In genomic region chr9:123358181-123358894, GRCh38 we compare ENCODE assay signal across 20 cellular contexts. TPM values are rescaled to one million over a fixed set of nuclear protein-coding genes. Genes with fewer than 3 reads are reported as not detected.
DNase-seq lines count a peak whose midpoint lies in the region; ATAC-seq and TF ChIP-seq lines count a peak whose summit lies in the region.
"Had no signal": no experiment of that assay in that cellular context is flagged by ENCODE, and none has a peak within 500 bp of the region (broad histone marks: within the 10 kb centered on the region; RNA-seq: fewer than 3 reads in every experiment).

No MANE protein-coding gene starts in this region.

- H3K27ac ChIP-seq in cingulate gyrus (ENCODE audit: low read depth, low read length) (peak overlapping the region; percentile 93), foreskin keratinocyte (no peak overlapping the region)
- H3K27ac ChIP-seq: esophagus muscularis mucosa, hepatocyte, vagina had no signal

- H3K27me3 Mint-ChIP-seq in activated CD4-positive, alpha-beta T cell treated with anti-CD3 and anti-CD28 coated beads, Interleukin-2, amount 10 ng/mL, durations not matched to agents 7 days and 5 days = no peaks in the 10 kb centered on the region
- H3K27me3 Mint-ChIP-seq in mesothelial cell of epicardium (ENCODE audit: low read depth) (peaks cover 2% of the 10 kb centered on the region), type B pancreatic cell (peaks cover 4% of the 10 kb centered on the region)
- H3K27me3 Mint-ChIP-seq: activated CD4-positive, alpha-beta T cell treated with anti-CD3 and anti-CD28 coated beads, Interleukin-2, amount 10 ng/mL, durations not matched to agents 24 days and 14 days had no signal

- CTCF ChIA-PET in activated CD4-positive, alpha-beta T cell treated with anti-CD3 and anti-CD28 coated beads, Interleukin-2, amount 10 ng/mL, durations not matched to agents 7 days and 5 days (lab: Charles Lee) = interaction anchor here (0.6 kb wide), 1 partner anchor 1033 kb away, joined by 3 read pairs; no protein-coding TSS in a partner anchor

- peaks cover 26% of the 10 kb centered on the region for H3K4me1 Mint-ChIP-seq in activated CD4-positive, alpha-beta T cell treated with anti-CD3 and anti-CD28 coated beads, Interleukin-2, amount 10 ng/mL, durations not matched to agents 7 days and 5 days
- H3K4me1 Mint-ChIP-seq in mesothelial cell of epicardium (peaks cover 72% of the 10 kb centered on the region), type B pancreatic cell (ENCODE audit: unreplicated experiment) (peaks cover 52% of the 10 kb centered on the region)

- H3K27ac Mint-ChIP-seq in activated CD4-positive, alpha-beta T cell treated with anti-CD3 and anti-CD28 coated beads, Interleukin-2, amount 10 ng/mL, durations not matched to agents 7 days and 5 days = peak overlapping the region; percentile 39
- H3K27ac Mint-ChIP-seq in mesothelial cell of epicardium = peak overlapping the region; percentile 76
- peak overlapping the region; percentile 51 for H3K27ac Mint-ChIP-seq in type B pancreatic cell
- H3K27ac Mint-ChIP-seq: activated CD4-positive, alpha-beta T cell treated with anti-CD3 and anti-CD28 coated beads, Interleukin-2, amount 10 ng/mL, durations not matched to agents 24 days and 14 days; activated T-cell treated with anti-CD3 and anti-CD28 coated beads, Interleukin-2, amount 50 U/mL, for 24 hours; stimulated activated memory B cell treated with anti-CD40 and anti-IgM and Interleukin-4, amounts not matched to agents 10 μg/mL and 1 μg/mL and 100 μg/mL, for 72 hours had no signal

- DNase-seq in activated CD4-positive, alpha-beta T cell treated with anti-CD3 and anti-CD28 coated beads, Interleukin-2, amount 10 ng/mL, durations not matched to agents 7 days and 5 days = no peak
- no peak for DNase-seq in activated CD4-positive, alpha-beta T cell treated with anti-CD3 and anti-CD28 coated beads for 4 hours
- no peak for DNase-seq in mesothelial cell of epicardium (ENCODE audit: low spot score in 2 of 2, unreplicated experiment in 2 of 2)
- DNase-seq in type B pancreatic cell (ENCODE audit: extremely low spot score, unreplicated experiment) = no peak
- DNase-seq in CD1c-positive myeloid dendritic cell (ENCODE audit: extremely low spot score) = no peak
- DNase-seq in GF-D8 (lab: John Stamatoyannopoulos, UW) = no peak
- no peak for DNase-seq in foreskin keratinocyte
- DNase-seq: activated CD4-positive, alpha-beta T cell treated with anti-CD3 and anti-CD28 coated beads, Interleukin-2, amount 10 ng/mL, durations not matched to agents 24 days and 14 days; activated T-cell treated with anti-CD3 and anti-CD28 coated beads, Interleukin-2, amount 50 U/mL, for 24 hours; NCI-H1694 treated with DMSO at 0.1 percent for 48 hours; NCI-H526 had no signal

- TF ChIP-seq CTCF in mesothelial cell of epicardium (IDR thresholded peaks at IDR 0.05; ENCODE audit: unreplicated experiment) (no peak), type B pancreatic cell (conservative IDR thresholded peaks at IDR 0.05) (no peak), foreskin keratinocyte (conservative IDR thresholded peaks at IDR 0.05) (no peak)

- no peaks in the 10 kb centered on the region for H3K36me3 Mint-ChIP-seq in activated CD4-positive, alpha-beta T cell treated with anti-CD3 and anti-CD28 coated beads, Interleukin-2, amount 10 ng/mL, durations not matched to agents 7 days and 5 days (ENCODE audit: low read depth)
- H3K36me3 Mint-ChIP-seq in mesothelial cell of epicardium (no peaks in the 10 kb centered on the region), type B pancreatic cell (no peaks in the 10 kb centered on the region)

- no peaks in the 10 kb centered on the region for H3K9me3 Mint-ChIP-seq in activated CD4-positive, alpha-beta T cell treated with anti-CD3 and anti-CD28 coated beads, Interleukin-2, amount 10 ng/mL, durations not matched to agents 7 days and 5 days
- no peaks in the 10 kb centered on the region for H3K9me3 Mint-ChIP-seq in mesothelial cell of epicardium
- H3K9me3 Mint-ChIP-seq in type B pancreatic cell = no peaks in the 10 kb centered on the region
- H3K9me3 Mint-ChIP-seq: activated CD4-positive, alpha-beta T cell treated with anti-CD3 and anti-CD28 coated beads, Interleukin-2, amount 10 ng/mL, durations not matched to agents 24 days and 14 days; activated T-cell treated with anti-CD3 and anti-CD28 coated beads, Interleukin-2, amount 50 U/mL, for 24 hours; stimulated activated memory B cell treated with anti-CD40 and anti-IgM and Interleukin-4, amounts not matched to agents 10 μg/mL and 1 μg/mL and 100 μg/mL, for 72 hours had no signal

- POLR2A ChIA-PET in activated CD4-positive, alpha-beta T cell treated with anti-CD3 and anti-CD28 coated beads, Interleukin-2, amount 10 ng/mL, durations not matched to agents 7 days and 5 days (lab: Charles Lee) = interaction anchor here (0.7 kb wide), 1 partner anchor 56 kb away, joined by 7 read pairs; no protein-coding TSS in a partner anchor

- H3K4me1 ChIP-seq in foreskin keratinocyte = no peaks in the 10 kb centered on the region
- H3K4me1 ChIP-seq: vagina had no signal

- peaks cover 29% of the 10 kb centered on the region for H3K27me3 ChIP-seq in foreskin keratinocyte
- H3K27me3 ChIP-seq: hepatocyte, vagina had no signal

- no peak for ATAC-seq in foreskin keratinocyte
- ATAC-seq: stimulated activated memory B cell treated with anti-CD40 and anti-IgM and Interleukin-4, amounts not matched to agents 10 μg/mL and 1 μg/mL and 100 μg/mL, for 72 hours had no signal

- H3K4me3 Mint-ChIP-seq in activated CD4-positive, alpha-beta T cell treated with anti-CD3 and anti-CD28 coated beads, Interleukin-2, amount 10 ng/mL, durations not matched to agents 7 days and 5 days = no peak overlapping the region
- H3K4me3 Mint-ChIP-seq in mesothelial cell of epicardium (peak overlapping the region; percentile 34), type B pancreatic cell (peak overlapping the region; percentile 65)
- H3K4me3 Mint-ChIP-seq: activated CD4-positive, alpha-beta T cell treated with anti-CD3 and anti-CD28 coated beads, Interleukin-2, amount 10 ng/mL, durations not matched to agents 24 days and 14 days; activated T-cell treated with anti-CD3 and anti-CD28 coated beads, Interleukin-2, amount 50 U/mL, for 24 hours; stimulated activated memory B cell treated with anti-CD40 and anti-IgM and Interleukin-4, amounts not matched to agents 10 μg/mL and 1 μg/mL and 100 μg/mL, for 72 hours had no signal

RNA-seq across cellular contexts. Expression of gene CRB2, which starts 2.3 kb away (rescaled TPM):
- not detected for total RNA-seq in activated CD4-positive, alpha-beta T cell treated with anti-CD3 and anti-CD28 coated beads, Interleukin-2, amount 10 ng/mL, durations not matched to agents 7 days and 5 days
- total RNA-seq in mesothelial cell of epicardium (35.1 to 43.0 TPM (median 41.0 TPM) in 3 replicates), type B pancreatic cell (ENCODE audit: low replicate concordance) (1.1 and 61.1 TPM in 2 replicates), foreskin keratinocyte (not detected in 2 replicates)
- not detected in 2 replicates for polyA plus RNA-seq in foreskin keratinocyte
- total RNA-seq: activated CD4-positive, alpha-beta T cell treated with anti-CD3 and anti-CD28 coated beads, Interleukin-2, amount 10 ng/mL, durations not matched to agents 24 days and 14 days; LHCN-M2; T-helper 2 cell treated with Interferon-gamma antibody and Interleukin-4, amounts not matched to agents 100 ng/mL and 5 ng/mL, for 36 hours; vagina had no signal
- polyA plus RNA-seq: AG04450, liver had no signal
